Comparison of ENCODE assay signal across 8 cellular contexts in the genomic region with DNA sequence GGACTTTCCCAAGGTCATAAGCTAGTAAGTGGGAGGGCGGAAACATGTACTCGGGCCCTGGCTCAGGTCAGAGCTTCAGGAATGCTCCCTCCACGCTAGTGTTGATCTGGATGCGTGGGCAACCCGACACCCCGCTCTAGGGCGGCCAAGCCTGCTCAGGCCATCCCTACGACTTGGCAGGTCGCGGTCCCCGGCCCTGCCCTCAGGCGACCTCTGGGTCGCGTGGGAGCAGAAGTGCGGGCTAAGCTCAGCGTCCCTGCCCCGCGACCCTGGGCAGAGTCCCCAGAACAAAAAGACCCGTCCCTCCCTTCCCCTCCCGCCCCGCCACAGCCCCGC. TPM values are rescaled to one million over a fixed set of nuclear protein-coding genes. Genes with fewer than 3 reads are reported as not detected.
A peak's percentile ranks its signal among the peaks of the same experiment; 100 is the strongest.
DNase-seq lines count a peak whose midpoint lies in the region; ATAC-seq and TF ChIP-seq lines count a peak whose summit lies in the region.

No MANE protein-coding gene starts in this region.

- TF ChIP-seq RAD21 in SK-N-SH (IDR thresholded peaks at IDR 0.05; ENCODE audit: low read length) = no peak

- no peaks in the 10 kb centered on the region for H3K9me3 ChIP-seq in SK-N-SH
- H3K9me3 ChIP-seq in esophagus muscularis mucosa = no peaks in the 10 kb centered on the region

- no peaks in the 10 kb centered on the region for H4K20me1 ChIP-seq in SK-N-SH (ENCODE audit: insufficient read depth)

- H3K4me1 ChIP-seq in SK-N-SH (ENCODE audit: control insufficient read depth in 1 of 2, insufficient read depth in 2 of 2, low read depth in 1 of 2, low read length in 1 of 2) (peaks cover 0 to 15% of the 10 kb centered on the region in 2 experiments; a peak in 2 of 4 replicates), esophagus muscularis mucosa (peaks cover 27 to 74% (median 55%) of the 10 kb centered on the region in 4 donors)

- ATAC-seq in GM18870 (IDR thresholded peaks at IDR 0.05; ENCODE audit: unreplicated experiment) (peak; percentile 24), HG03135 (IDR thresholded peaks at IDR 0.05; ENCODE audit: unreplicated experiment) (peak; percentile 16)

- POLR2A ChIA-PET in SK-N-SH (lab: Yijun Ruan, JAX) = interaction anchor here (1.1 to 1.8 kb wide), 4 partner anchors 13 to 88 kb away, joined by 4 to 10 read pairs (median 6); partner anchors contain the start of genes ACO2 and PHF5A

- no peaks in the 10 kb centered on the region for H3K27me3 Mint-ChIP-seq in neural crest cell (ENCODE audit: low read depth)

- H3K27ac ChIP-seq in SK-N-SH (ENCODE audit: low read depth in 2 of 2, low read length in 1 of 2) (peak overlapping the region; percentile 69 to 87), esophagus muscularis mucosa (replicated peaks in 1 of 4) (peak overlapping the region; percentile 99 to 100 (median 99))

- CTCF ChIA-PET in SK-N-SH (lab: Yijun Ruan, JAX) = interaction anchor here (1.7 to 1.9 kb wide), 2 partner anchors 14 to 23 kb away, joined by 5 to 6 read pairs; no protein-coding TSS in a partner anchor

- H3K9me3 Mint-ChIP-seq in neural crest cell = no peaks in the 10 kb centered on the region

- TF ChIP-seq POLR2A in esophagus muscularis mucosa (IDR thresholded peaks at IDR 0.05; ENCODE audit: low read depth) = peak; percentile 76

- TF ChIP-seq EP300 in SK-N-SH (IDR thresholded peaks at IDR 0.05; ENCODE audit: borderline replicate concordance in 1 of 2, low read depth in 1 of 2, low read length in 1 of 2) = no peak
- TF ChIP-seq EP300 in esophagus muscularis mucosa (IDR thresholded peaks at IDR 0.05) = no peak

- H3F3A ChIP-seq in SK-N-SH (replicated peaks; ENCODE audit: insufficient read depth) = no peaks in the 10 kb centered on the region

- H3K36me3 ChIP-seq in SK-N-SH (replicated peaks in 1 of 2; ENCODE audit: control insufficient read depth in 1 of 2, insufficient read depth in 2 of 2, low read length in 1 of 2) = no peaks in the 10 kb centered on the region
- peaks cover 0 to 8% (median 3%) of the 10 kb centered on the region in 4 donors for H3K36me3 ChIP-seq in esophagus muscularis mucosa

- peaks cover 28% of the 10 kb centered on the region for H3K4me1 Mint-ChIP-seq in neural crest cell

- H3K4me3 ChIP-seq in SK-N-SH (ENCODE audit: low read depth in 2 of 2, low read length in 1 of 2) (peak overlapping the region; percentile 43 to 44; a peak in 2 of 4 replicates), esophagus muscularis mucosa (peak overlapping the region; percentile 85 to 96 (median 88))

- H3K36me3 Mint-ChIP-seq in neural crest cell (ENCODE audit: low read depth) = no peaks in the 10 kb centered on the region

- no CpG with 5 or more reads among the region's 22 CpGs for WGBS in SK-N-SH (ENCODE audit: low lambda C conversion rate)
- WGBS in esophagus muscularis mucosa = 1% methylated on average over 7 of the region's 22 CpGs

- H3K9me2 ChIP-seq in SK-N-SH = no peaks in the 10 kb centered on the region

- H3K27me3 ChIP-seq in SK-N-SH (ENCODE audit: insufficient read depth) = no peaks in the 10 kb centered on the region
- H3K27me3 ChIP-seq in esophagus muscularis mucosa = no peaks in the 10 kb centered on the region

- peak overlapping the region; percentile 66; the same call in 1 of the 2 replicates for H3K9ac ChIP-seq in SK-N-SH

- peak; percentile 87 for DNase-seq in AG20443 (ENCODE audit: low spot score)
- DNase-seq in SK-N-SH = no peak
- peak; percentile 95 for DNase-seq in esophagus muscularis mucosa (ENCODE audit: extremely low spot score)
- DNase-seq in neural crest cell (ENCODE audit: low read depth, low spot score) = no peak
- no peak for DNase-seq in NCI-H1436 treated with DMSO at 0.1 percent for 48 hours (lab: John Stamatoyannopoulos, UW)
- DNase-seq in NCI-H2171 (lab: John Stamatoyannopoulos, UW) = no peak

- peak overlapping the region; percentile 66 for H3K4me2 ChIP-seq in SK-N-SH

- TF ChIP-seq CTCF in SK-N-SH (IDR thresholded peaks at IDR 0.05) (no peak), esophagus muscularis mucosa (IDR thresholded peaks at IDR 0.05) (no peak), neural crest cell (conservative IDR thresholded peaks at IDR 0.05) (no peak)

- peak overlapping the region; percentile 78 for H3K4me3 Mint-ChIP-seq in neural crest cell

- intact Hi-C loops in esophagus muscularis mucosa (cut with DNase I) = no loop called here

- peak overlapping the region; percentile 69 for H3K27ac Mint-ChIP-seq in neural crest cell (ENCODE audit: unreplicated experiment)

- H3K79me2 ChIP-seq in SK-N-SH (ENCODE audit: insufficient read depth) = peaks cover 13% of the 10 kb centered on the region; the same call in 1 of the 2 replicates

- peak overlapping the region; percentile 41; the same call in 1 of the 2 replicates for H2AFZ ChIP-seq in SK-N-SH (ENCODE audit: low read depth)

TF ChIP-seq in SK-N-SH, 30 proteins besides CTCF, POLR2A, EP300 and RAD21:
- TF ChIP-seq USF2 (IDR thresholded peaks at IDR 0.05; ENCODE audit: borderline replicate concordance, low read depth, low read length) (no peak), TEAD4 (IDR thresholded peaks at IDR 0.05; ENCODE audit: borderline replicate concordance, insufficient read depth) (no peak), GABPA (IDR thresholded peaks at IDR 0.05; ENCODE audit: low read depth) (no peak), TAF1 (IDR thresholded peaks at IDR 0.05; ENCODE audit: borderline replicate concordance, low read depth, low read length) (no peak)

RNA-seq across cellular contexts. Expression of gene TEF, which starts 0.8 kb away (rescaled TPM):
- 3.6 and 5.0 TPM in 2 replicates for polyA plus RNA-seq in SK-N-SH (2012; rRNA removed)
- polyA plus RNA-seq in SK-N-SH (2012; cell fraction: cytosol; rRNA removed) = 2.1 and 3.2 TPM in 2 replicates
- polyA plus RNA-seq in SK-N-SH (2012; cell fraction: nucleus; rRNA removed) = 4.8 and 5.6 TPM in 2 replicates
- 10 to 100 TPM; 19.5 to 47.8 (median 36.6) TPM for total RNA-seq in esophagus muscularis mucosa
- 9.3 and 13.6 TPM in 2 replicates for total RNA-seq in neural crest cell

Comparison
In these comparisons a context has a peak if more than half of its experiments do, and no peak if none do; other contexts are left out.
1. DNase-seq: peak in AG20443 (single experiment) and esophagus muscularis mucosa (single experiment); none in SK-N-SH (single experiment), neural crest cell (single experiment), NCI-H1436 treated with DMSO at 0.1 percent for 48 hours (single experiment) and NCI-H2171 (single experiment).